14 cellular contexts compared by ENCODE assay signal in genomic region chr10:113139695-113140094, GRCh38.
DNase-seq lines count a peak whose midpoint lies in the region; ATAC-seq and TF ChIP-seq lines count a peak whose summit lies in the region.
"Had no signal": no experiment of that assay in that cellular context is flagged by ENCODE, and none has a peak within 500 bp of the region (broad histone marks: within the 10 kb centered on the region; RNA-seq: fewer than 3 reads in every experiment).

No MANE protein-coding gene starts in this region.

- peaks cover 0 to 3% of the 10 kb centered on the region in 2 donors for H3K27me3 Mint-ChIP-seq in CD4-positive, alpha-beta memory T cell

- CTCF ChIA-PET in CD4-positive, alpha-beta memory T cell (lab: Charles Lee; ENCODE audit: partially characterized antibody) = no interaction called here

- TF ChIP-seq CTCF in left ventricle myocardium inferior (IDR thresholded peaks at IDR 0.05; ENCODE audit: borderline replicate concordance) = peak; percentile 20

- H3K4me3 ChIP-seq in left ventricle myocardium inferior (no peak overlapping the region), right cardiac atrium (ENCODE audit: low read length) (no peak overlapping the region)
- H3K4me3 ChIP-seq in CD4-positive, alpha-beta memory T cell (ENCODE audit: low read length in 2 of 2) = no peak overlapping the region
- H3K4me3 ChIP-seq: BLaER1 treated with 17β-estradiol and CSF1 and Interleukin-3, amounts not matched to agents 10 nM and 100 nM; uterus had no signal

- H3K9me3 Mint-ChIP-seq in CD4-positive, alpha-beta memory T cell = peaks cover 0 to 1% (median 0%) of the 10 kb centered on the region in 8 donors

- intact Hi-C loops in left ventricle myocardium inferior (cut with micrococcal nuclease) = no loop called here
- intact Hi-C loops in right cardiac atrium (cut with DNase I) = loop anchor here in 2 of 4 donors (10.0 kb wide), 2 partner anchors 245 to 425 kb away; no protein-coding TSS in a partner anchor
- intact Hi-C loops in left colon (cut with DNase I, micrococcal nuclease) = loop anchor here in 1 of 2 donors (10.0 kb wide), 1 partner anchor 575 kb away; no protein-coding TSS in a partner anchor
- intact Hi-C loops in CD4-positive, alpha-beta memory T cell (cut with micrococcal nuclease) = no loop called here

- H3K27me3 ChIP-seq in left ventricle myocardium inferior (ENCODE audit: low read depth) (no peaks in the 10 kb centered on the region), right cardiac atrium (ENCODE audit: control insufficient read depth, insufficient read depth) (no peaks in the 10 kb centered on the region)
- no peaks in the 10 kb centered on the region for H3K27me3 ChIP-seq in CD4-positive, alpha-beta memory T cell (ENCODE audit: insufficient read depth, low read length)
- H3K27me3 ChIP-seq: BLaER1 treated with 17β-estradiol and CSF1 and Interleukin-3, amounts not matched to agents 10 nM and 100 nM; uterus had no signal

- ATAC-seq in right cardiac atrium (no peak), left colon (no peak), HG03571 (IDR thresholded peaks at IDR 0.05; ENCODE audit: unreplicated experiment) (no peak), HG02852 (IDR thresholded peaks at IDR 0.05; ENCODE audit: unreplicated experiment) (no peak)

- H3K4me1 ChIP-seq in left ventricle myocardium inferior = peaks cover 17% of the 10 kb centered on the region
- H3K4me1 ChIP-seq in right cardiac atrium (ENCODE audit: control insufficient read depth, insufficient read depth, low read length) = no peaks in the 10 kb centered on the region
- no peaks in the 10 kb centered on the region for H3K4me1 ChIP-seq in CD4-positive, alpha-beta memory T cell (ENCODE audit: insufficient read depth, low read length)

- H3K36me3 ChIP-seq in left ventricle myocardium inferior = peaks cover 36% of the 10 kb centered on the region
- H3K36me3 ChIP-seq in CD4-positive, alpha-beta memory T cell (ENCODE audit: insufficient read depth, low read length) = no peaks in the 10 kb centered on the region
- H3K36me3 ChIP-seq: uterus had no signal

- H3K9me3 ChIP-seq in left ventricle myocardium inferior (replicated peaks) (no peaks in the 10 kb centered on the region), right cardiac atrium (ENCODE audit: control insufficient read depth, low read length) (no peaks in the 10 kb centered on the region)
- H3K9me3 ChIP-seq in CD4-positive, alpha-beta memory T cell (ENCODE audit: control insufficient read depth in 1 of 2, low read length in 2 of 2) = no peaks in the 10 kb centered on the region
- H3K9me3 ChIP-seq: uterus had no signal

- DNase-seq in left ventricle myocardium inferior (no peak), right cardiac atrium (no peak), SW480 (ENCODE audit: low spot score) (peak; percentile 5), fibroblast of the conjunctiva (ENCODE audit: low read depth) (peak; percentile 39), left colon (no peak)
- DNase-seq in CD4-positive, alpha-beta memory T cell = no peak
- DNase-seq: head of caudate nucleus, NCI-H1417 treated with DMSO at 0.1 percent for 48 hours, T-helper 9 cell, uterus had no signal

- peaks cover 0 to 4% of the 10 kb centered on the region in 2 donors for H3K36me3 Mint-ChIP-seq in CD4-positive, alpha-beta memory T cell

- no peaks in the 10 kb centered on the region for H3K4me1 Mint-ChIP-seq in CD4-positive, alpha-beta memory T cell

- H3K27ac ChIP-seq in left ventricle myocardium inferior (replicated peaks) (no peak overlapping the region), right cardiac atrium (ENCODE audit: low read length) (no peak overlapping the region)
- no peak overlapping the region for H3K27ac ChIP-seq in CD4-positive, alpha-beta memory T cell (ENCODE audit: low read depth, low read length)
- H3K27ac ChIP-seq: HL-60 had no signal

- 55% methylated on average over 2 of the region's 2 CpGs for WGBS in right cardiac atrium

- no peak overlapping the region for H3K27ac Mint-ChIP-seq in CD4-positive, alpha-beta memory T cell

- POLR2A ChIA-PET in CD4-positive, alpha-beta memory T cell (lab: Charles Lee; ENCODE audit: partially characterized antibody) = no interaction called here

- H3K4me3 Mint-ChIP-seq in CD4-positive, alpha-beta memory T cell = no peak overlapping the region

Comparison
In these comparisons a context has a peak if more than half of its experiments do, and no peak if none do; other contexts are left out.
1. DNase-seq: peak in SW480 (single experiment) and fibroblast of the conjunctiva (single experiment); none in left ventricle myocardium inferior (single experiment), right cardiac atrium (0 of 3), left colon (0 of 2) and CD4-positive, alpha-beta memory T cell (0 of 5).